ENCODE assay signal across 1 cellular context in the genomic region with DNA sequence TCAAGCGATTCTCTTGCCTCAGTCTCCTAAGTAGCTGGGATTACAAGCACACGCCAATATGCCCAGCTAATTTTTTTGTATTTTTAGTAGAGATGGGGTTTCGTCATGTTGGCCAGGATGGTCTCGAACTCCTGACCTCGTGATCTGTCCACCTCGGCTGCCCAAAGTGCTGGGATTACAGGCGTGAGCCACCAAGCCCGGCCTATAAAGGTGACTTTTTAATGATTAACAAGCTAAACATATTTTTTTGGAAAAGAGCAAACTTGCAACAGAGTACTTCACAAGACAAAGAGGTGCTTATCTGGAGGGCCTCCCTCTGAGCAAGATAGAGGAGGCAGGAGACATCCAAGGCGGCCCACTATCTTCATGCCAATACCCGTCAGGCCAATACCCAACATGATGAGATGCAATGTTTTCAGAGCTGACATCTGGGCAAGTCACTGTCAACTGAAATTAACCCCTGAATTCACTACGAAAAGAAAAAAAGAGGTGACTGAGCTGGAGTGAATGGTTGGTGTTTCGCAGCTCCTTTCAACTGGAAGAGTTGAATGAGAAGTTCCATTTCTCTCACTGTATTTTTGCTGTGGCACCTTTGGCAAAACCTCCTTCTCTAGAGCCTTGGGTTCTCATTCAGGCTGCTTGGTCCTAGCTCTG.
TF ChIP-seq lines count a peak whose summit lies in the region.

No MANE protein-coding gene starts in this region.

TF ChIP-seq in A549, 52 proteins besides CTCF, POLR2A, EP300 and RAD21 (continued from another document):
- TF ChIP-seq, protein P1, sequence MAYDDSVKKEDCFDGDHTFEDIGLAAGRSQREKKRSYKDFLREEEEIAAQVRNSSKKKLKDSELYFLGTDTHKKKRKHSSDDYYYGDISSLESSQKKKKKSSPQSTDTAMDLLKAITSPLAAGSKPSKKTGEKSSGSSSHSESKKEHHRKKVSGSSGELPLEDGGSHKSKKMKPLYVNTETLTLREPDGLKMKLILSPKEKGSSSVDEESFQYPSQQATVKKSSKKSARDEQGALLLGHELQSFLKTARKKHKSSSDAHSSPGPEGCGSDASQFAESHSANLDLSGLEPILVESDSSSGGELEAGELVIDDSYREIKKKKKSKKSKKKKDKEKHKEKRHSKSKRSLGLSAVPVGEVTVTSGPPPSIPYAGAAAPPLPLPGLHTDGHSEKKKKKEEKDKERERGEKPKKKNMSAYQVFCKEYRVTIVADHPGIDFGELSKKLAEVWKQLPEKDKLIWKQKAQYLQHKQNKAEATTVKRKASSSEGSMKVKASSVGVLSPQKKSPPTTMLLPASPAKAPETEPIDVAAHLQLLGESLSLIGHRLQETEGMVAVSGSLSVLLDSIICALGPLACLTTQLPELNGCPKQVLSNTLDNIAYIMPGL (CRISPR knock-in tag; IDR thresholded peaks at IDR 0.05; ENCODE audit: borderline replicate concordance) = no peak
- no peak for TF ChIP-seq GATA3 (IDR thresholded peaks at IDR 0.05; ENCODE audit: borderline replicate concordance)
- no peak for TF ChIP-seq TP53 (CRISPR knock-in tag; IDR thresholded peaks at IDR 0.05)
- no peak for TF ChIP-seq HOXB13 (CRISPR knock-in tag; IDR thresholded peaks at IDR 0.05; ENCODE audit: low read depth)
- TF ChIP-seq JUNB (IDR thresholded peaks at IDR 0.05) = no peak
- no peak for TF ChIP-seq ZNF302 (CRISPR knock-in tag; IDR thresholded peaks at IDR 0.05)
- TF ChIP-seq, protein P2, sequence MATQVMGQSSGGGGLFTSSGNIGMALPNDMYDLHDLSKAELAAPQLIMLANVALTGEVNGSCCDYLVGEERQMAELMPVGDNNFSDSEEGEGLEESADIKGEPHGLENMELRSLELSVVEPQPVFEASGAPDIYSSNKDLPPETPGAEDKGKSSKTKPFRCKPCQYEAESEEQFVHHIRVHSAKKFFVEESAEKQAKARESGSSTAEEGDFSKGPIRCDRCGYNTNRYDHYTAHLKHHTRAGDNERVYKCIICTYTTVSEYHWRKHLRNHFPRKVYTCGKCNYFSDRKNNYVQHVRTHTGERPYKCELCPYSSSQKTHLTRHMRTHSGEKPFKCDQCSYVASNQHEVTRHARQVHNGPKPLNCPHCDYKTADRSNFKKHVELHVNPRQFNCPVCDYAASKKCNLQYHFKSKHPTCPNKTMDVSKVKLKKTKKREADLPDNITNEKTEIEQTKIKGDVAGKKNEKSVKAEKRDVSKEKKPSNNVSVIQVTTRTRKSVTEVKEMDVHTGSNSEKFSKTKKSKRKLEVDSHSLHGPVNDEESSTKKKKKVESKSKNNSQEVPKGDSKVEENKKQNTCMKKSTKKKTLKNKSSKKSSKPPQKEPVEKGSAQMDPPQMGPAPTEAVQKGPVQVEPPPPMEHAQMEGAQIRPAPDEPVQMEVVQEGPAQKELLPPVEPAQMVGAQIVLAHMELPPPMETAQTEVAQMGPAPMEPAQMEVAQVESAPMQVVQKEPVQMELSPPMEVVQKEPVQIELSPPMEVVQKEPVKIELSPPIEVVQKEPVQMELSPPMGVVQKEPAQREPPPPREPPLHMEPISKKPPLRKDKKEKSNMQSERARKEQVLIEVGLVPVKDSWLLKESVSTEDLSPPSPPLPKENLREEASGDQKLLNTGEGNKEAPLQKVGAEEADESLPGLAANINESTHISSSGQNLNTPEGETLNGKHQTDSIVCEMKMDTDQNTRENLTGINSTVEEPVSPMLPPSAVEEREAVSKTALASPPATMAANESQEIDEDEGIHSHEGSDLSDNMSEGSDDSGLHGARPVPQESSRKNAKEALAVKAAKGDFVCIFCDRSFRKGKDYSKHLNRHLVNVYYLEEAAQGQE (IDR thresholded peaks at IDR 0.05) = no peak
- no peak for TF ChIP-seq CBX2 (IDR thresholded peaks at IDR 0.05; ENCODE audit: borderline replicate concordance, low read depth)
- TF ChIP-seq RNF2 (IDR thresholded peaks at IDR 0.05; ENCODE audit: borderline replicate concordance, low read depth) = no peak
- TF ChIP-seq NFE2L2 (conservative IDR thresholded peaks at IDR 0.05; ENCODE audit: low read length) = no peak
- no peak for TF ChIP-seq CHD4 (IDR thresholded peaks at IDR 0.05; ENCODE audit: borderline replicate concordance)
- no peak for TF ChIP-seq FOSB (CRISPR knock-in tag; IDR thresholded peaks at IDR 0.05)
- TF ChIP-seq, protein P3, sequence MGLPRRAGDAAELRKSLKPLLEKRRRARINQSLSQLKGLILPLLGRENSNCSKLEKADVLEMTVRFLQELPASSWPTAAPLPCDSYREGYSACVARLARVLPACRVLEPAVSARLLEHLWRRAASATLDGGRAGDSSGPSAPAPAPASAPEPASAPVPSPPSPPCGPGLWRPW (IDR thresholded peaks at IDR 0.05) = no peak
- no peak for TF ChIP-seq CHD2 (IDR thresholded peaks at IDR 0.05; ENCODE audit: low read length, partially characterized antibody)
